Comparison of ENCODE assay signal across 8 cellular contexts in genomic region chr14:100375963-100376735, GRCh38. TPM values are rescaled to one million over a fixed set of nuclear protein-coding genes. Genes with fewer than 3 reads are reported as not detected.
DNase-seq lines count a peak whose midpoint lies in the region; ATAC-seq and TF ChIP-seq lines count a peak whose summit lies in the region.

Gene WDR25, plus strand, starts transcription at chr14:100376485.

- H3K4me2 ChIP-seq in Loucy (ENCODE audit: low read depth, low read length, poor library complexity, severe bottlenecking): peak within 1 kb of the TSS; percentile 86

- H3F3A ChIP-seq in Loucy (ENCODE audit: low read depth): no peaks in the 10 kb centered on the region

- DNase-seq in ELR (ENCODE audit: low read depth) (peak; percentile 97), H7 (peak; percentile 97), RWPE2 (ENCODE audit: low spot score) (peak; percentile 96), fibroblast of pulmonary artery (ENCODE audit: low read depth) (peak; percentile 98), nephron progenitor cell (peak; percentile 96)
- DNase-seq in activated T-helper 9 cell treated with anti-CD3 and anti-CD28 coated beads, Interleukin-2, amount 50 U/mL, for 16 hours (ENCODE audit: low read depth): peak; percentile 92

- H3K36me3 Mint-ChIP-seq in nephron progenitor cell (ENCODE audit: low read depth): no peaks in the 10 kb centered on the region
- H3K36me3 Mint-ChIP-seq in stimulated activated naive CD8-positive, alpha-beta T cell treated with anti-CD3 and anti-CD28 coated beads, Interleukin-15, Interleukin-2, amounts not matched to agents 100 ng/mL and 50 ng/mL, for 24 hours (ENCODE audit: low read depth): peaks cover 43% of the 10 kb centered on the region

- peak within 1 kb of the TSS; percentile 67 for H3K27ac ChIP-seq in RWPE2 (ENCODE audit: poor library complexity, severe bottlenecking)

- peak within 1 kb of the TSS; percentile 98 for H3K27ac Mint-ChIP-seq in nephron progenitor cell
- H3K27ac Mint-ChIP-seq in stimulated activated naive CD8-positive, alpha-beta T cell treated with anti-CD3 and anti-CD28 coated beads, Interleukin-15, Interleukin-2, amounts not matched to agents 100 ng/mL and 50 ng/mL, for 24 hours: peak within 1 kb of the TSS; percentile 100

- H3K4me3 Mint-ChIP-seq in nephron progenitor cell: peak within 1 kb of the TSS; percentile 94
- H3K4me3 Mint-ChIP-seq in stimulated activated naive CD8-positive, alpha-beta T cell treated with anti-CD3 and anti-CD28 coated beads, Interleukin-15, Interleukin-2, amounts not matched to agents 100 ng/mL and 50 ng/mL, for 24 hours: peak within 1 kb of the TSS; percentile 99

- ATAC-seq in RWPE2 (ENCODE audit: low read depth): peak; percentile 89

- peak within 1 kb of the TSS; percentile 86 for H2AFZ ChIP-seq in Loucy (ENCODE audit: low read length)

- H3K4me3 ChIP-seq in H7 (ENCODE audit: insufficient read depth, low read depth, low read length) (peak within 1 kb of the TSS; percentile 97), Loucy (ENCODE audit: low read length, poor library complexity, severe bottlenecking) (peak within 1 kb of the TSS; percentile 75), RWPE2 (ENCODE audit: severe bottlenecking) (peak within 1 kb of the TSS; percentile 86), fibroblast of pulmonary artery (replicated peaks; ENCODE audit: low read depth, low read length) (peak within 1 kb of the TSS; percentile 88)

- no peaks in the 10 kb centered on the region for H3K79me2 ChIP-seq in Loucy (ENCODE audit: insufficient read depth, low read length)

- TF ChIP-seq CTCF in Loucy (conservative IDR thresholded peaks at IDR 0.05; ENCODE audit: low read length) (no peak), RWPE2 (IDR thresholded peaks at IDR 0.05; ENCODE audit: poor library complexity, severe bottlenecking) (no peak), fibroblast of pulmonary artery (IDR thresholded peaks at IDR 0.05; ENCODE audit: low read length, missing control alignments) (no peak), nephron progenitor cell (IDR thresholded peaks at IDR 0.05) (no peak)

- H3K4me1 ChIP-seq in Loucy (ENCODE audit: insufficient read depth, low read length, poor library complexity, severe bottlenecking) (peaks cover 23% of the 10 kb centered on the region), RWPE2 (ENCODE audit: insufficient read depth, poor library complexity, severe bottlenecking) (peaks cover 15% of the 10 kb centered on the region)

- H3K27me3 ChIP-seq in H7 (ENCODE audit: control insufficient read depth, insufficient read depth, low read length) (no peaks in the 10 kb centered on the region), Loucy (ENCODE audit: insufficient read depth, low read length, poor library complexity, severe bottlenecking) (no peaks in the 10 kb centered on the region), RWPE2 (ENCODE audit: insufficient read depth, poor library complexity, severe bottlenecking) (no peaks in the 10 kb centered on the region)

- H3K36me3 ChIP-seq in H7 (replicated peaks; ENCODE audit: control insufficient read depth, insufficient read depth, low read length) (peaks cover 2% of the 10 kb centered on the region; the same call in 1 of the 2 replicates), Loucy (ENCODE audit: insufficient read depth, low read length) (no peaks in the 10 kb centered on the region), RWPE2 (ENCODE audit: low read depth) (peaks cover 34% of the 10 kb centered on the region)

- peaks cover 4% of the 10 kb centered on the region for H3K27me3 Mint-ChIP-seq in nephron progenitor cell (ENCODE audit: low read depth, poor library complexity)
- no peaks in the 10 kb centered on the region for H3K27me3 Mint-ChIP-seq in stimulated activated naive CD8-positive, alpha-beta T cell treated with anti-CD3 and anti-CD28 coated beads, Interleukin-15, Interleukin-2, amounts not matched to agents 100 ng/mL and 50 ng/mL, for 24 hours

- H3K9me3 Mint-ChIP-seq in nephron progenitor cell: no peaks in the 10 kb centered on the region
- H3K9me3 Mint-ChIP-seq in stimulated activated naive CD8-positive, alpha-beta T cell treated with anti-CD3 and anti-CD28 coated beads, Interleukin-15, Interleukin-2, amounts not matched to agents 100 ng/mL and 50 ng/mL, for 24 hours: no peaks in the 10 kb centered on the region

- H3K9me3 ChIP-seq in Loucy (ENCODE audit: insufficient read depth, low read depth, low read length) (no peaks in the 10 kb centered on the region), RWPE2 (ENCODE audit: severe bottlenecking) (no peaks in the 10 kb centered on the region)

- no peaks in the 10 kb centered on the region for H3K9me2 ChIP-seq in Loucy (replicated peaks; ENCODE audit: low read depth, low read length)

- H4K20me1 ChIP-seq in Loucy (ENCODE audit: insufficient read depth, low read length, poor library complexity, severe bottlenecking): no peaks in the 10 kb centered on the region

- peaks cover 61% of the 10 kb centered on the region for H3K4me1 Mint-ChIP-seq in nephron progenitor cell
- peaks cover 61% of the 10 kb centered on the region for H3K4me1 Mint-ChIP-seq in stimulated activated naive CD8-positive, alpha-beta T cell treated with anti-CD3 and anti-CD28 coated beads, Interleukin-15, Interleukin-2, amounts not matched to agents 100 ng/mL and 50 ng/mL, for 24 hours (ENCODE audit: low read depth)

- H3K9ac ChIP-seq in Loucy (ENCODE audit: low read depth, low read length, poor library complexity, severe bottlenecking): peak within 1 kb of the TSS; percentile 77

RNA-seq across cellular contexts. Expression of gene WDR25, which starts in this region (rescaled TPM):
- total RNA-seq in H7 (2014; rRNA removed; shearing (Covaris generic)): 10.6 and 18.4 TPM in 2 replicates

Comparison
In these comparisons a context has a peak if more than half of its experiments do, and no peak if none do; other contexts are left out.
1. Peak in every context shown above with its lines: DNase-seq, ATAC-seq, H3K4me3 ChIP-seq and H3K27ac ChIP-seq.